10 cellular contexts compared by ENCODE assay signal in the genomic region with DNA sequence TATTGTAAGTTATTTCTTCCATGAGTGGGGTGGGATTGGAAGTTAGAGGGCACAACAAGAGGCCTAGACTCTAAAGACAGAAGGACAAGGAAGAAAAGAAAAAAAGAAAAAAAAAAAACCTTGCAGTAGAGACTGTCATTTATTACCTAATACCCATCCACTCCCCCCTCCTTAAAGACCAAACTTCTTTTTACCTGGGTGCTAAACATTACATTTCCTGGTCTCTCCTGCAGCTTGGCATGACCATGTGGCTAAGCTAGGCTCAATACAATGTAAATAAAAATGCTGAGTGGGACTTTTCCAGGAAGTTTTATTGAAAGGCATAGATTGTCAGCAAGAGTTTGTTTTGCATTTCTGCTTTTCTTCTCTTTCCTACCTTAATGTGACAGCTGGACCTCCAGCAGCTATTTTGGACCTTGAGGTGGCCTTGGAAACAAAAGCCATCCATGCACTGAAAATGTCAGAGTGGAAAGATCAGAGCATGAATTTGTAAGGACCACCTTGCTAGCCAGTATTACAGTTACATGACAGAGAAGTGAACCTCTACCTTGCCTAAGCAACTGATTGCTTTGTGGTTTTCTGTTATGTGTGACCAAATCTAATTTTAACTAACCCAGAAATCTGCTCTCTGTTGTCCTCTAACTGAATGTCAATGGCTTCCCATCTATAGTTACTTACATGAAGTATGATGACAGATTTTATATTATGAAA.
A peak's percentile ranks its signal among the peaks of the same experiment; 100 is the strongest.
DNase-seq lines count a peak whose midpoint lies in the region; ATAC-seq and TF ChIP-seq lines count a peak whose summit lies in the region.
"Had no signal": no experiment of that assay in that cellular context is flagged by ENCODE, and none has a peak within 500 bp of the region (broad histone marks: within the 10 kb centered on the region; RNA-seq: fewer than 3 reads in every experiment).

No MANE protein-coding gene starts in this region.

- CTCF ChIA-PET in WTC11 (lab: Charles Lee) = interaction anchor here (0.7 to 3.6 kb wide), 3 partner anchors 33 to 371 kb away, joined by 3 to 12 read pairs (median 5); no protein-coding TSS in a partner anchor

- H2AFZ ChIP-seq in GM23338 = no peak overlapping the region

- no peaks in the 10 kb centered on the region for H3F3A ChIP-seq in GM23338 (replicated peaks; ENCODE audit: low read depth)

- H3K4me3 ChIP-seq in GM23338 = no peak overlapping the region

- no peaks in the 10 kb centered on the region for H3K27me3 Mint-ChIP-seq in activated naive CD8-positive, alpha-beta T cell
- H3K27me3 Mint-ChIP-seq in GM23338 (ENCODE audit: insufficient read depth, low read depth, poor library complexity) (no peaks in the 10 kb centered on the region), WTC11 (ENCODE audit: low read depth) (peaks cover 7% of the 10 kb centered on the region; the same call in 1 of the 2 replicates)

- no peaks in the 10 kb centered on the region for H3K36me3 ChIP-seq in GM23338 (ENCODE audit: insufficient read depth)

- H3K36me3 Mint-ChIP-seq in activated naive CD8-positive, alpha-beta T cell = peaks cover 2% of the 10 kb centered on the region
- H3K36me3 Mint-ChIP-seq in GM23338 (ENCODE audit: low read depth) = no peaks in the 10 kb centered on the region; the same call in 2 of the 3 replicates
- no peaks in the 10 kb centered on the region for H3K36me3 Mint-ChIP-seq in WTC11

- POLR2A ChIA-PET in WTC11 (lab: Charles Lee) = interaction anchor here (0.7 kb wide), 1 partner anchor 13 kb away, joined by 4 read pairs; no protein-coding TSS in a partner anchor

- no peak for TF ChIP-seq CTCF in GM23338 (conservative IDR thresholded peaks at IDR 0.05; ENCODE audit: low read depth in 2 of 2)
- TF ChIP-seq CTCF in WTC11 (IDR thresholded peaks at IDR 0.05) = no peak

- peaks cover 58% of the 10 kb centered on the region for H3K4me1 Mint-ChIP-seq in activated naive CD8-positive, alpha-beta T cell (ENCODE audit: low read depth)
- H3K4me1 Mint-ChIP-seq in GM23338 (peaks cover 24% of the 10 kb centered on the region), WTC11 (peaks cover 32% of the 10 kb centered on the region)

- peak overlapping the region; percentile 11 for H3K27ac Mint-ChIP-seq in activated naive CD8-positive, alpha-beta T cell
- H3K27ac Mint-ChIP-seq in GM23338 (no peak overlapping the region), WTC11 (no peak overlapping the region)

- no peaks in the 10 kb centered on the region for H3K9me2 ChIP-seq in GM23338 (ENCODE audit: insufficient read depth)

- H3K9me3 Mint-ChIP-seq in activated naive CD8-positive, alpha-beta T cell (ENCODE audit: low read depth) = peaks cover 4% of the 10 kb centered on the region
- H3K9me3 Mint-ChIP-seq in GM23338 (peaks cover 2% of the 10 kb centered on the region; the same call in 1 of the 3 replicates), WTC11 (peaks cover 11% of the 10 kb centered on the region)

- H3K4me2 ChIP-seq in GM23338 = no peak overlapping the region

- H3K27ac ChIP-seq in GM23338 (ENCODE audit: low read depth) = no peak overlapping the region

- H4K20me1 ChIP-seq in GM23338 (replicated peaks; ENCODE audit: insufficient read depth) = no peaks in the 10 kb centered on the region

- 0 out of 2 replicates have a peak, but pooled peaks cover 4% of the 10 kb centered on the region for H3K4me1 ChIP-seq in GM23338 (ENCODE audit: insufficient read depth)

- no peaks in the 10 kb centered on the region for H3K79me2 ChIP-seq in GM23338 (replicated peaks; ENCODE audit: insufficient read depth)

- no peak for DNase-seq in GM23338 (ENCODE audit: low spot score)
- DNase-seq in WTC11 (ENCODE audit: low spot score) = no peak
- DNase-seq in activated CD4-positive, alpha-beta T cell treated with anti-CD3 and anti-CD28 coated beads for 4 hours = no peak
- no peak for DNase-seq in DMS114 treated with DMSO at 0.1 percent for 48 hours (lab: John Stamatoyannopoulos, UW; ENCODE audit: unreplicated experiment)
- DNase-seq: NCI-H1436; stimulated activated naive CD8-positive, alpha-beta T cell treated with anti-CD3 and anti-CD28 coated beads, Interleukin-15, Interleukin-2, amounts not matched to agents 100 U/mL and 50 U/mL, for 24 hours had no signal

- ATAC-seq in GM18508 (IDR thresholded peaks at IDR 0.05; ENCODE audit: insufficient read depth, unreplicated experiment) = peak; percentile 87
- peak; percentile 77 for ATAC-seq in GM21423 (IDR thresholded peaks at IDR 0.05; ENCODE audit: unreplicated experiment)
- peak; percentile 85 for ATAC-seq in HG03342 (IDR thresholded peaks at IDR 0.05; ENCODE audit: unreplicated experiment)
- no peak for ATAC-seq in GM23338
- no peak for ATAC-seq in WTC11
- ATAC-seq: stimulated activated naive CD8-positive, alpha-beta T cell treated with anti-CD3 and anti-CD28 coated beads, Interleukin-15, Interleukin-2, amounts not matched to agents 100 U/mL and 50 U/mL, for 24 hours had no signal

- H3K4me3 Mint-ChIP-seq in activated naive CD8-positive, alpha-beta T cell = no peak overlapping the region
- H3K4me3 Mint-ChIP-seq in GM23338 (no peak overlapping the region), WTC11 (no peak overlapping the region)

- H3K27me3 ChIP-seq in GM23338 (ENCODE audit: insufficient read depth) = no peaks in the 10 kb centered on the region

TF ChIP-seq in GM23338, 12 proteins besides CTCF, POLR2A, EP300 and RAD21 (continues in another document):
- TF ChIP-seq ZNF331 (CRISPR knock-in tag; IDR thresholded peaks at IDR 0.05; ENCODE audit: low read depth) = no peak

TF ChIP-seq in WTC11, 78 proteins besides CTCF, POLR2A, EP300 and RAD21:
- TF ChIP-seq TEAD1 (CRISPR knock-in tag; IDR thresholded peaks at IDR 0.05) (no peak), NR3C1 (CRISPR knock-in tag; conservative IDR thresholded peaks at IDR 0.05; ENCODE audit: low read depth) (no peak), ZNF317 (CRISPR knock-in tag; IDR thresholded peaks at IDR 0.05; ENCODE audit: borderline replicate concordance, low read depth) (no peak), NFYB (CRISPR knock-in tag; conservative IDR thresholded peaks at IDR 0.05; ENCODE audit: low read depth) (no peak), FOXK1 (CRISPR knock-in tag; IDR thresholded peaks at IDR 0.05) (no peak), CBFB (CRISPR knock-in tag; IDR thresholded peaks at IDR 0.05; ENCODE audit: low read depth) (no peak)
- TF ChIP-seq, protein P1, sequence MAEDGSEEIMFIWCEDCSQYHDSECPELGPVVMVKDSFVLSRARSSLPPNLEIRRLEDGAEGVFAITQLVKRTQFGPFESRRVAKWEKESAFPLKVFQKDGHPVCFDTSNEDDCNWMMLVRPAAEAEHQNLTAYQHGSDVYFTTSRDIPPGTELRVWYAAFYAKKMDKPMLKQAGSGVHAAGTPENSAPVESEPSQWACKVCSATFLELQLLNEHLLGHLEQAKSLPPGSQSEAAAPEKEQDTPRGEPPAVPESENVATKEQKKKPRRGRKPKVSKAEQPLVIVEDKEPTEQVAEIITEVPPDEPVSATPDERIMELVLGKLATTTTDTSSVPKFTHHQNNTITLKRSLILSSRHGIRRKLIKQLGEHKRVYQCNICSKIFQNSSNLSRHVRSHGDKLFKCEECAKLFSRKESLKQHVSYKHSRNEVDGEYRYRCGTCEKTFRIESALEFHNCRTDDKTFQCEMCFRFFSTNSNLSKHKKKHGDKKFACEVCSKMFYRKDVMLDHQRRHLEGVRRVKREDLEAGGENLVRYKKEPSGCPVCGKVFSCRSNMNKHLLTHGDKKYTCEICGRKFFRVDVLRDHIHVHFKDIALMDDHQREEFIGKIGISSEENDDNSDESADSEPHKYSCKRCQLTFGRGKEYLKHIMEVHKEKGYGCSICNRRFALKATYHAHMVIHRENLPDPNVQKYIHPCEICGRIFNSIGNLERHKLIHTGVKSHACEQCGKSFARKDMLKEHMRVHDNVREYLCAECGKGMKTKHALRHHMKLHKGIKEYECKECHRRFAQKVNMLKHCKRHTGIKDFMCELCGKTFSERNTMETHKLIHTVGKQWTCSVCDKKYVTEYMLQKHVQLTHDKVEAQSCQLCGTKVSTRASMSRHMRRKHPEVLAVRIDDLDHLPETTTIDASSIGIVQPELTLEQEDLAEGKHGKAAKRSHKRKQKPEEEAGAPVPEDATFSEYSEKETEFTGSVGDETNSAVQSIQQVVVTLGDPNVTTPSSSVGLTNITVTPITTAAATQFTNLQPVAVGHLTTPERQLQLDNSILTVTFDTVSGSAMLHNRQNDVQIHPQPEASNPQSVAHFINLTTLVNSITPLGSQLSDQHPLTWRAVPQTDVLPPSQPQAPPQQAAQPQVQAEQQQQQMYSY (CRISPR knock-in tag; IDR thresholded peaks at IDR 0.05) = no peak

Comparison
In these comparisons a context has a peak if more than half of its experiments do, and no peak if none do; other contexts are left out.
1. ATAC-seq: peak in GM18508 (single experiment), GM21423 (single experiment) and HG03342 (single experiment); none in GM23338 (single experiment) and WTC11 (single experiment).